Comparison of ENCODE assay signal across 27 cellular contexts in the genomic region with DNA sequence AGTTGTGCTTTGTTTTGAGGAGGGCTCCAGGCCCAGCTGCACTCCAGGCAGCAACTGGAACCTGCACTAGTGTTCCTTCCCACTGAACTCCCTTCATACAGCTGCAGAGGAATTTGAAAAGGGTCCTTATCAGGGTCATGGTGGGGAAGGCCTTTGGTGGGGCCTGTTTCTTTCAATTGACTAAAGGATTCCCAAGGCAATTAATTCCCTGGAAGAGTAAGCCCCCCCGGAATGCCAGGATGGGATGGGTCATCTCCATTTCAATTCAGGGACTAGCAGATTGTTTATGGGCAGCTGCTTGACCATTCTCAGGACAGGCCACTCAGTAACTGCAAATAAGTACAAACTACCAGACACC. TPM values are rescaled to one million over a fixed set of nuclear protein-coding genes. Genes with fewer than 3 reads are reported as not detected.
A peak's percentile ranks its signal among the peaks of the same experiment; 100 is the strongest.
DNase-seq lines count a peak whose midpoint lies in the region; ATAC-seq, FAIRE-seq and TF ChIP-seq lines count a peak whose summit lies in the region.
"Had no signal": no experiment of that assay in that cellular context is flagged by ENCODE, and none has a peak within 500 bp of the region (broad histone marks: within the 10 kb centered on the region; RNA-seq: fewer than 3 reads in every experiment).

No MANE protein-coding gene starts in this region.

- TF ChIP-seq POLR2A in right lobe of liver (IDR thresholded peaks at IDR 0.05), result no peak
- TF ChIP-seq POLR2A in spleen (IDR thresholded peaks at IDR 0.05), result no peak
- no peak for TF ChIP-seq POLR2A in GM12892 (IDR thresholded peaks at IDR 0.05; ENCODE audit: low read depth, low read length)

- H3K4me3 ChIP-seq in right lobe of liver (no peak overlapping the region), spleen (no peak overlapping the region), MG63 (no peak overlapping the region)
- H3K4me3 ChIP-seq: left lung, upper lobe of right lung had no signal

- no peaks in the 10 kb centered on the region for H3K27me3 ChIP-seq in right lobe of liver
- H3K27me3 ChIP-seq in spleen (replicated peaks in 1 of 7), result no peaks in the 10 kb centered on the region
- no peaks in the 10 kb centered on the region for H3K27me3 ChIP-seq in MG63
- H3K27me3 ChIP-seq: left lung, upper lobe of right lung had no signal

- peaks cover 0 to 57% (median 13%) of the 10 kb centered on the region in 4 donors for H3K4me1 ChIP-seq in right lobe of liver
- H3K4me1 ChIP-seq in spleen, result peaks cover 0 to 22% (median 7%) of the 10 kb centered on the region in 6 donors

- 63% methylated on average over 1 of the region's 1 CpG for WGBS in right lobe of liver (ENCODE audit: insufficient coverage, low coverage, low lambda C conversion rate, missing lambda C conversion rate)
- 54 to 77% (median 60%) methylated on average over 1 of the region's 1 CpG; no CpG with 5 or more reads in 1 of the 5 donors for WGBS in spleen, 5 donors

- TF ChIP-seq CTCF in VCaP (conservative IDR thresholded peaks at IDR 0.05) (no peak), right lobe of liver (IDR thresholded peaks at IDR 0.05) (no peak), spleen (IDR thresholded peaks at IDR 0.05 in 8 of 11, conservative IDR thresholded peaks at IDR 0.05 in 3 of 11) (no peak)

- peak overlapping the region; percentile 48 for H3K27ac ChIP-seq in VCaP
- peak overlapping the region in 2 of 3 donors; percentile 65 to 66 for H3K27ac ChIP-seq in right lobe of liver
- H3K27ac ChIP-seq in spleen, result no peak overlapping the region
- H3K27ac ChIP-seq: HL-60, upper lobe of right lung had no signal

- FAIRE-seq in GM12892 (lab: Jason Lieb, UNC), result no peak
- FAIRE-seq: GM19239 had no signal

- ATAC-seq in right lobe of liver, result no peak
- no peak for ATAC-seq in GM21526 (IDR thresholded peaks at IDR 0.05; ENCODE audit: low FRiP score, unreplicated experiment)
- ATAC-seq: left lung, T-cell, upper lobe of right lung had no signal

- intact Hi-C loops in right lobe of liver (cut with DNase I), result no loop called here
- intact Hi-C loops in spleen (cut with DNase I; ENCODE audit: low total_unique reads), result no loop called here

- no peaks in the 10 kb centered on the region for H3K9me3 ChIP-seq in right lobe of liver
- H3K9me3 ChIP-seq in spleen, result no peaks in the 10 kb centered on the region
- no peaks in the 10 kb centered on the region for H3K9me3 ChIP-seq in MG63
- H3K9me3 ChIP-seq: left lung, upper lobe of right lung had no signal

- DNase-seq in ELF-1 (ENCODE audit: low read depth, low spot score) (peak; percentile 60), right lobe of liver (no peak), spleen (peak; percentile 6), MG63 (no peak), cerebellar nuclear complex (lab: John Stamatoyannopoulos, UW) (no peak), GM12892 (ENCODE audit: insufficient read length) (no peak)
- DNase-seq: activated CD4-positive, alpha-beta T cell treated with anti-CD3 and anti-CD28 coated beads, Interleukin-2, amount 50 U/mL, for 4 hours; activated naive CD4-positive, alpha-beta T cell treated with anti-CD3 and anti-CD28 coated beads for 36 hours; activated T-cell treated with anti-CD3 and anti-CD28 coated beads for 4 hours; AML-193; cortex of kidney; EL; foreskin melanocyte; HCEC 1CT; left lung; NCI-H187 treated with DMSO at 0.1 percent for 48 hours; NCI-H510A; SHP77; T-cell; upper lobe of right lung had no signal

- H3K36me3 ChIP-seq in right lobe of liver (no peaks in the 10 kb centered on the region), spleen (no peaks in the 10 kb centered on the region), MG63 (no peaks in the 10 kb centered on the region)
- H3K36me3 ChIP-seq: left lung, upper lobe of right lung had no signal

RNA-seq across cellular contexts. Expression of a gene that starts 45.3 kb away (rescaled TPM):
- total RNA-seq in right lobe of liver (100 to 1,000 TPM in 2 of 6 experiments, 10 to 100 TPM in 3, 1 to 10 TPM in 1; 7.4 to 118 (median 60.3) TPM), spleen (100 to 1,000 TPM in 6 of 7 donors, 10 to 100 TPM in 1; 91.7 to 579 (median 316) TPM)
- 100 to 1,000 TPM; 125 to 372 (median 195) TPM for polyA plus RNA-seq in spleen
- 15.7 and 17.0 TPM in 2 replicates for total RNA-seq in MG63 (2014; rRNA removed; shearing (Covaris generic); ENCODE audit: low replicate concordance)
- polyA plus RNA-seq in GM12892 (2012; ENCODE audit: missing spikeins), result 31.8 TPM

RNA-seq across cellular contexts. Expression of a gene that starts 47.3 kb away (rescaled TPM):
- total RNA-seq in right lobe of liver (not detected), spleen (not detected)
- polyA plus RNA-seq in spleen, result under 1 TPM in 2 of 3 donors, not detected in 1; 0.03 to 0.06 TPM
- not detected in 2 replicates for total RNA-seq in MG63 (2014; rRNA removed; shearing (Covaris generic); ENCODE audit: low replicate concordance)
- polyA plus RNA-seq in GM12892 (2012; ENCODE audit: missing spikeins), result not detected
- total RNA-seq: activated naive CD4-positive, alpha-beta T cell treated with anti-CD3 and anti-CD28 coated beads for 36 hours; astrocyte; Calu3; left lung; progenitor cell of endocrine pancreas; T-cell; upper lobe of right lung had no signal

Comparison
In these comparisons a context has a peak if more than half of its experiments do, and no peak if none do; other contexts are left out.
1. DNase-seq: peak in ELF-1 (single experiment) and spleen (single experiment); none in right lobe of liver (0 of 3), MG63 (single experiment), cerebellar nuclear complex (0 of 2) and GM12892 (single experiment).
2. H3K27ac ChIP-seq: peak in VCaP (single experiment) and right lobe of liver (2 of 3); none in spleen (0 of 8).